Comparison of ENCODE assay signal across 28 cellular contexts in genomic region chr4:1537410-1538095, GRCh38.
A peak's percentile ranks its signal among the peaks of the same experiment; 100 is the strongest.
DNase-seq lines count a peak whose midpoint lies in the region; ATAC-seq and TF ChIP-seq lines count a peak whose summit lies in the region.
"Had no signal": no experiment of that assay in that cellular context is flagged by ENCODE, and none has a peak within 500 bp of the region (broad histone marks: within the 10 kb centered on the region; RNA-seq: fewer than 3 reads in every experiment).

No MANE protein-coding gene starts in this region.

- no peaks in the 10 kb centered on the region; a peak in 1 of 7 replicates for H3K36me3 Mint-ChIP-seq in H9 (ENCODE audit: insufficient read depth in 1 of 3, low read depth in 3 of 3)
- H3K36me3 Mint-ChIP-seq in activated naive CD4-positive, alpha-beta T cell treated with anti-CD3 and anti-CD28 coated beads, Interleukin-2, amount 50 U/mL, for 72 hours: no peaks in the 10 kb centered on the region
- H3K36me3 Mint-ChIP-seq: CD8-positive, alpha-beta T cell had no signal

- H3K36me3 ChIP-seq in right atrium auricular region (no peaks in the 10 kb centered on the region), neuronal stem cell (replicated peaks in 1 of 2; ENCODE audit: control insufficient read depth in 2 of 2, insufficient read depth in 2 of 2, low read length in 2 of 2) (peaks cover 0 to 1% of the 10 kb centered on the region in 2 donors), thyroid gland (no peaks in the 10 kb centered on the region)

- H3K23ac ChIP-seq in H9 (ENCODE audit: insufficient read length, low read depth, low read length) (no peak overlapping the region), neuronal stem cell (ENCODE audit: low read depth, low read length, poor library complexity) (peak overlapping the region; percentile 91)

- H2AFZ ChIP-seq in H9 (ENCODE audit: low read length) (no peak overlapping the region), neuronal stem cell (ENCODE audit: low read length) (no peak overlapping the region)
- H2AFZ ChIP-seq: PC-9 had no signal

- H3K4me1 ChIP-seq in right atrium auricular region (no peaks in the 10 kb centered on the region), H9 (ENCODE audit: insufficient read depth, low read length) (no peaks in the 10 kb centered on the region), neuronal stem cell (ENCODE audit: control insufficient read depth in 2 of 2, insufficient read depth in 1 of 2, low read depth in 1 of 2, low read length in 2 of 2) (peaks cover 0 to 9% of the 10 kb centered on the region in 2 donors), thyroid gland (no peaks in the 10 kb centered on the region)

- H3K79me1 ChIP-seq in H9 (ENCODE audit: insufficient read depth, low read depth, low read length, poor library complexity, severe bottlenecking) (no peaks in the 10 kb centered on the region), neuronal stem cell (ENCODE audit: low read depth, low read length) (no peaks in the 10 kb centered on the region)

- intact Hi-C loops in Right ventricle myocardium inferior (cut with DNase I): no loop called here
- intact Hi-C loops in left ventricle myocardium superior (cut with micrococcal nuclease): no loop called here
- intact Hi-C loops in thyroid gland (cut with DNase I): no loop called here

- H3K4me1 Mint-ChIP-seq in H9: peaks cover 2 to 4% of the 10 kb centered on the region in 2 experiments; a peak in 2 of 4 replicates
- H3K4me1 Mint-ChIP-seq: B cell had no signal

- H3K9me3 ChIP-seq in right atrium auricular region: no peaks in the 10 kb centered on the region
- H3K9me3 ChIP-seq in H9 (ENCODE audit: control insufficient read depth, low read depth, low read length): no peaks in the 10 kb centered on the region
- H3K9me3 ChIP-seq in neuronal stem cell (replicated peaks in 1 of 2; ENCODE audit: control insufficient read depth in 2 of 2, insufficient read depth in 1 of 2, low read depth in 1 of 2, low read length in 2 of 2): peaks cover 0 to 3% of the 10 kb centered on the region in 2 donors
- H3K9me3 ChIP-seq in thyroid gland: no peaks in the 10 kb centered on the region

- no peak for TF ChIP-seq CTCF in right atrium auricular region (IDR thresholded peaks at IDR 0.05)
- no peak for TF ChIP-seq CTCF in H9 (conservative IDR thresholded peaks at IDR 0.05)
- no peak for TF ChIP-seq CTCF in thyroid gland (IDR thresholded peaks at IDR 0.05)

- H4K5ac ChIP-seq in H9 (ENCODE audit: insufficient read length, low read depth, low read length): no peak overlapping the region

- H2BK120ac ChIP-seq in H9 (ENCODE audit: low read depth, low read length, poor library complexity, severe bottlenecking) (no peak overlapping the region), neuronal stem cell (ENCODE audit: low read depth, low read length) (peak overlapping the region; percentile 94)

- H4K20me1 ChIP-seq in H9 (ENCODE audit: control insufficient read depth, insufficient read depth, insufficient read length): no peaks in the 10 kb centered on the region

- H3K4me3 ChIP-seq in right atrium auricular region (no peak overlapping the region), neuronal stem cell (ENCODE audit: low read length in 2 of 2) (no peak overlapping the region), thyroid gland (replicated peaks in 1 of 3) (no peak overlapping the region)
- H3K4me3 ChIP-seq: GM12878, PC-9 had no signal

- TF ChIP-seq POLR2A in thyroid gland (IDR thresholded peaks at IDR 0.05): no peak

- H3T11ph ChIP-seq in H9 (ENCODE audit: low read length): no peak overlapping the region

- H3K27ac ChIP-seq in right atrium auricular region (no peak overlapping the region), H9 (ENCODE audit: insufficient read length, low read depth, low read length) (no peak overlapping the region), neuronal stem cell (replicated peaks; ENCODE audit: low read length) (no peak overlapping the region), thyroid gland (no peak overlapping the region)
- H3K27ac ChIP-seq: 22Rv1, C4-2B, PC-9 had no signal

- H2AK5ac ChIP-seq in H9 (ENCODE audit: insufficient read length, low read length) (no peak overlapping the region), neuronal stem cell (ENCODE audit: low read depth, low read length) (peak overlapping the region; percentile 99)

- H3K14ac ChIP-seq in H9 (ENCODE audit: insufficient read depth, low read length) (peak overlapping the region; percentile 49; the same call in 1 of the 2 replicates), neuronal stem cell (ENCODE audit: low read length) (peak overlapping the region; percentile 98)

- H3K4ac ChIP-seq in H9 (ENCODE audit: low read depth, low read length): no peak overlapping the region
- peak overlapping the region; percentile 53 for H3K4ac ChIP-seq in neuronal stem cell (ENCODE audit: low read length)

- H3K4me2 ChIP-seq in H9 (ENCODE audit: insufficient read depth, insufficient read length, low read length) (no peak overlapping the region), neuronal stem cell (ENCODE audit: insufficient read depth, low read length, poor library complexity, severe bottlenecking) (no peak overlapping the region)
- H3K4me2 ChIP-seq: PC-9 had no signal

- no peak for ATAC-seq in Right ventricle myocardium inferior
- ATAC-seq in left ventricle myocardium superior: no peak
- no peak for ATAC-seq in activated naive CD4-positive, alpha-beta T cell treated with anti-CD3 and anti-CD28 coated beads, Interleukin-2, amount 50 U/mL, for 72 hours
- no peak for ATAC-seq in HG02970 (IDR thresholded peaks at IDR 0.05; ENCODE audit: low FRiP score, unreplicated experiment)
- ATAC-seq: CD8-positive, alpha-beta T cell; GM12878 had no signal

- no CpG with 5 or more reads among the region's 11 CpGs for WGBS in H9 (ENCODE audit: extremely low coverage, insufficient read length, low lambda C conversion rate)
- WGBS in neuronal stem cell (ENCODE audit: extremely low coverage in 2 of 2, insufficient read length in 2 of 2, insufficient replicate concordance in 1 of 2), 2 donors: no CpG with 5 or more reads among the region's 11 CpGs
- 87 to 89% methylated on average over 3 to 8 of the region's 11 CpGs for WGBS in thyroid gland, 2 donors

- peaks cover 2% of the 10 kb centered on the region for H3K27me3 Mint-ChIP-seq in H9 (ENCODE audit: low read depth)
- H3K27me3 Mint-ChIP-seq: B cell had no signal

- no peak overlapping the region for H4K8ac ChIP-seq in H9 (replicated peaks; ENCODE audit: insufficient read length, low read depth, low read length)
- H4K8ac ChIP-seq in neuronal stem cell (ENCODE audit: low read depth, low read length): peak overlapping the region; percentile 93

- H2BK5ac ChIP-seq in H9 (ENCODE audit: insufficient read length, low read length) (no peak overlapping the region), neuronal stem cell (ENCODE audit: low read length) (peak overlapping the region; percentile 60)

- H3K18ac ChIP-seq in H9 (ENCODE audit: insufficient read length, low read depth, low read length): no peak overlapping the region
- H3K18ac ChIP-seq in neuronal stem cell (ENCODE audit: low read length): peak overlapping the region; percentile 64

- H2BK12ac ChIP-seq in H9 (ENCODE audit: insufficient read length, low read depth, low read length) (no peak overlapping the region), neuronal stem cell (ENCODE audit: low read length) (peak overlapping the region; percentile 98)

- H4K91ac ChIP-seq in H9 (ENCODE audit: insufficient read length, low read depth, low read length) (no peak overlapping the region), neuronal stem cell (ENCODE audit: low read depth, low read length, poor library complexity) (no peak overlapping the region)

- H3K9me3 Mint-ChIP-seq in H9: no peaks in the 10 kb centered on the region; a peak in 1 of 5 replicates
- no peaks in the 10 kb centered on the region for H3K9me3 Mint-ChIP-seq in activated naive CD4-positive, alpha-beta T cell treated with anti-CD3 and anti-CD28 coated beads, Interleukin-2, amount 50 U/mL, for 72 hours
- H3K9me3 Mint-ChIP-seq: CD8-positive, alpha-beta T cell had no signal

- no peak overlapping the region for H2BK20ac ChIP-seq in H9 (ENCODE audit: low read depth, low read length, poor library complexity, severe bottlenecking)

- no peak overlapping the region; a peak in 1 of 7 replicates for H3K27ac Mint-ChIP-seq in H9
- H3K27ac Mint-ChIP-seq in activated naive CD4-positive, alpha-beta T cell treated with anti-CD3 and anti-CD28 coated beads, Interleukin-2, amount 50 U/mL, for 72 hours: no peak overlapping the region
- H3K27ac Mint-ChIP-seq: CD8-positive, alpha-beta T cell had no signal

- no peaks in the 10 kb centered on the region for H3K23me2 ChIP-seq in H9 (ENCODE audit: insufficient read length, low read depth, low read length, poor library complexity, severe bottlenecking)

- H2BK15ac ChIP-seq in H9 (ENCODE audit: low read depth, low read length) (no peak overlapping the region), neuronal stem cell (ENCODE audit: low read length) (peak overlapping the region; percentile 85)

- no peak overlapping the region for H3K9ac ChIP-seq in H9 (ENCODE audit: extremely low read depth, insufficient read length, low read length)
- peak overlapping the region; percentile 44 for H3K9ac ChIP-seq in neuronal stem cell (ENCODE audit: low read depth, low read length, poor library complexity)

- no peak overlapping the region for H3K4me3 Mint-ChIP-seq in H9
- H3K4me3 Mint-ChIP-seq: B cell; CD8-positive, alpha-beta T cell had no signal

- no peaks in the 10 kb centered on the region for H3K79me2 ChIP-seq in H9 (ENCODE audit: insufficient read depth, low read length)

- H3K27me3 ChIP-seq in right atrium auricular region (no peaks in the 10 kb centered on the region), H9 (ENCODE audit: insufficient read depth, low read length) (no peaks in the 10 kb centered on the region), neuronal stem cell (ENCODE audit: control insufficient read depth in 3 of 3, insufficient read depth in 3 of 3, low read depth in 1 of 3, low read length in 3 of 3) (peaks cover 0 to 53% (median 4%) of the 10 kb centered on the region in 3 experiments), thyroid gland (no peaks in the 10 kb centered on the region)

- DNase-seq in Right ventricle myocardium inferior (ENCODE audit: missing footprints) (peak; percentile 46), right atrium auricular region (ENCODE audit: low spot score) (no peak), H9 (no peak), left ventricle myocardium superior (peak; percentile 25), neuronal stem cell (ENCODE audit: low spot score) (no peak), thyroid gland (no peak)
- DNase-seq in activated naive CD4-positive, alpha-beta T cell treated with anti-CD3 and anti-CD28 coated beads, Interleukin-2, amount 50 U/mL, for 72 hours (ENCODE audit: low spot score in 2 of 2): no peak
- DNase-seq: DMS 273 treated with DMSO at 0.1 percent for 48 hours; DMS79; EL; GDM1; KBM-7; MV-4-11; NCI-H1105; NCI-H1436 treated with DMSO at 0.1 percent for 48 hours; NCI-H1930; NCI-H446 treated with DMSO at 0.1 percent for 48 hours; NCI-H526; NCI-H82; NK-92 treated with Interleukin-12 subunit alpha and Interleukin-12 subunit beta, amount 100 ng/mL, for 24 hours; PC-9; SHP77 had no signal

- H3K56ac ChIP-seq in H9 (ENCODE audit: insufficient read length, low read depth, low read length): no peak overlapping the region

Comparison
In these comparisons a context has a peak if more than half of its experiments do, and no peak if none do; other contexts are left out.
1. DNase-seq: peak in Right ventricle myocardium inferior (single experiment) and left ventricle myocardium superior (single experiment); none in right atrium auricular region (single experiment), H9 (single experiment), neuronal stem cell (single experiment), activated naive CD4-positive, alpha-beta T cell treated with anti-CD3 and anti-CD28 coated beads, Interleukin-2, amount 50 U/mL, for 72 hours (0 of 2) and thyroid gland (0 of 2).